Comparison of ENCODE assay signal across 28 cellular contexts in genomic region chr18:40983835-40984234, GRCh38.
"Had no signal": no experiment of that assay in that cellular context is flagged by ENCODE, and none has a peak within 500 bp of the region (broad histone marks: within the 10 kb centered on the region; RNA-seq: fewer than 3 reads in every experiment).

No MANE protein-coding gene starts in this region.

- H2AFZ ChIP-seq: neural progenitor cell, parathyroid adenoma had no signal

- H3K27me3 Mint-ChIP-seq: progenitor cell of endocrine pancreas; stimulated activated naive B cell treated with anti-CD40 and anti-IgM and Interleukin-4, amounts not matched to agents 10 μg/mL and 1 μg/mL and 100 μg/mL, for 72 hours; stimulated activated naive CD8-positive, alpha-beta T cell treated with anti-CD3 and anti-CD28 coated beads, Interleukin-15, Interleukin-2, amounts not matched to agents 100 ng/mL and 50 ng/mL, for 24 hours had no signal

- H3K4me1 ChIP-seq: parathyroid adenoma, psoas muscle, right lobe of liver, sigmoid colon, stomach, thyroid gland, tibial nerve, upper lobe of left lung, vagina had no signal

- H3K27me3 ChIP-seq: neural progenitor cell, ovary, right lobe of liver, sigmoid colon, stomach, thyroid gland, tibial nerve, upper lobe of left lung, vagina had no signal

- H3K4me3 ChIP-seq: neural progenitor cell, ovary, psoas muscle, right lobe of liver, sigmoid colon, stomach, thoracic aorta, thyroid gland, tibial nerve, upper lobe of left lung, vagina had no signal

- H3K4me3 Mint-ChIP-seq: natural killer cell; nephron; neural progenitor cell; stimulated activated effector memory CD8-positive, alpha-beta T cell treated with anti-CD3 and anti-CD28 coated beads, Interleukin-12 subunit alpha, Interleukin-12 subunit beta, amount 100 ng/mL, for 72 hours; stimulated activated naive B cell treated with anti-CD40 and anti-IgM and Interleukin-4, amounts not matched to agents 10 μg/mL and 1 μg/mL and 100 μg/mL, for 72 hours; stimulated activated naive CD8-positive, alpha-beta T cell treated with anti-CD3 and anti-CD28 coated beads, Interleukin-15, Interleukin-2, amounts not matched to agents 100 ng/mL and 50 ng/mL, for 24 hours had no signal

- H3K36me3 Mint-ChIP-seq: natural killer cell; neural progenitor cell; stimulated activated effector memory CD8-positive, alpha-beta T cell treated with anti-CD3 and anti-CD28 coated beads, Interleukin-12 subunit alpha, Interleukin-12 subunit beta, amount 100 ng/mL, for 72 hours; stimulated activated naive B cell treated with anti-CD40 and anti-IgM and Interleukin-4, amounts not matched to agents 10 μg/mL and 1 μg/mL and 100 μg/mL, for 72 hours had no signal

- H3K9ac ChIP-seq: neural progenitor cell, parathyroid adenoma had no signal

- H3K36me3 ChIP-seq: neural progenitor cell, ovary, right lobe of liver, sigmoid colon, stomach, thoracic aorta, thyroid gland, tibial nerve, upper lobe of left lung, vagina had no signal

- DNase-seq: natural killer cell; occipital lobe; ovary; posterior cingulate gyrus; psoas muscle; right cardiac atrium; right lobe of liver; sigmoid colon; small intestine; stimulated activated CD4-positive, alpha-beta T cell treated with anti-CD3 and anti-CD28 coated beads, Interleukin-15, amount 100 ng/mL, for 24 hours; stimulated activated CD4-positive, alpha-beta T cell treated with anti-CD3 and anti-CD28 coated beads, Interleukin-2, amount 100 ng/mL, for 24 hours; stimulated activated CD4-positive, alpha-beta T cell treated with anti-CD3 and anti-CD28 coated beads, Interleukin-2, amount 100 ng/mL, for 48 hours; stimulated activated CD4-positive, alpha-beta T cell treated with anti-CD3 and anti-CD28 coated beads, Interleukin-4, amount 100 ng/mL, for 24 hours; stimulated activated naive B cell treated with anti-CD40 and anti-IgM and Interleukin-4, amounts not matched to agents 10 μg/mL and 1 μg/mL and 100 μg/mL, for 72 hours; stimulated activated naive CD4-positive, alpha-beta T cell treated with Interleukin-2 at 50 U/mL for 16 hours; stomach; thyroid gland; trophoblast cell; upper lobe of left lung had no signal

- H3K27ac Mint-ChIP-seq: natural killer cell; nephron; neural progenitor cell; progenitor cell of endocrine pancreas; stimulated activated effector memory CD8-positive, alpha-beta T cell treated with anti-CD3 and anti-CD28 coated beads, Interleukin-12 subunit alpha, Interleukin-12 subunit beta, amount 100 ng/mL, for 72 hours; stimulated activated naive B cell treated with anti-CD40 and anti-IgM and Interleukin-4, amounts not matched to agents 10 μg/mL and 1 μg/mL and 100 μg/mL, for 72 hours; stimulated activated naive CD8-positive, alpha-beta T cell treated with anti-CD3 and anti-CD28 coated beads, Interleukin-15, Interleukin-2, amounts not matched to agents 100 ng/mL and 50 ng/mL, for 24 hours had no signal

- H3K27ac ChIP-seq: neural progenitor cell, ovary, parathyroid adenoma, psoas muscle, right lobe of liver, sigmoid colon, stomach, thoracic aorta, thyroid gland, tibial nerve, upper lobe of left lung, vagina had no signal

- H3K4me2 ChIP-seq: neural progenitor cell had no signal

- H3K9me3 Mint-ChIP-seq: nephron; neural progenitor cell; stimulated activated naive B cell treated with anti-CD40 and anti-IgM and Interleukin-4, amounts not matched to agents 10 μg/mL and 1 μg/mL and 100 μg/mL, for 72 hours had no signal

- H3K79me2 ChIP-seq: parathyroid adenoma had no signal

- ATAC-seq: natural killer cell; psoas muscle; right cardiac atrium; right lobe of liver; stimulated activated effector memory CD8-positive, alpha-beta T cell treated with anti-CD3 and anti-CD28 coated beads, Interleukin-12 subunit alpha, Interleukin-12 subunit beta, amount 100 ng/mL, for 72 hours; stimulated activated naive B cell treated with anti-CD40 and anti-IgM and Interleukin-4, amounts not matched to agents 10 μg/mL and 1 μg/mL and 100 μg/mL, for 72 hours had no signal

- H3K9me3 ChIP-seq: ovary, psoas muscle, right lobe of liver, sigmoid colon, stomach, thoracic aorta, thyroid gland, tibial nerve, upper lobe of left lung, vagina had no signal

- H3K4me1 Mint-ChIP-seq: natural killer cell; nephron; stimulated activated effector memory CD8-positive, alpha-beta T cell treated with anti-CD3 and anti-CD28 coated beads, Interleukin-12 subunit alpha, Interleukin-12 subunit beta, amount 100 ng/mL, for 72 hours; stimulated activated naive B cell treated with anti-CD40 and anti-IgM and Interleukin-4, amounts not matched to agents 10 μg/mL and 1 μg/mL and 100 μg/mL, for 72 hours had no signal
